ENCODE assay signal across 8 cellular contexts in the genomic region with DNA sequence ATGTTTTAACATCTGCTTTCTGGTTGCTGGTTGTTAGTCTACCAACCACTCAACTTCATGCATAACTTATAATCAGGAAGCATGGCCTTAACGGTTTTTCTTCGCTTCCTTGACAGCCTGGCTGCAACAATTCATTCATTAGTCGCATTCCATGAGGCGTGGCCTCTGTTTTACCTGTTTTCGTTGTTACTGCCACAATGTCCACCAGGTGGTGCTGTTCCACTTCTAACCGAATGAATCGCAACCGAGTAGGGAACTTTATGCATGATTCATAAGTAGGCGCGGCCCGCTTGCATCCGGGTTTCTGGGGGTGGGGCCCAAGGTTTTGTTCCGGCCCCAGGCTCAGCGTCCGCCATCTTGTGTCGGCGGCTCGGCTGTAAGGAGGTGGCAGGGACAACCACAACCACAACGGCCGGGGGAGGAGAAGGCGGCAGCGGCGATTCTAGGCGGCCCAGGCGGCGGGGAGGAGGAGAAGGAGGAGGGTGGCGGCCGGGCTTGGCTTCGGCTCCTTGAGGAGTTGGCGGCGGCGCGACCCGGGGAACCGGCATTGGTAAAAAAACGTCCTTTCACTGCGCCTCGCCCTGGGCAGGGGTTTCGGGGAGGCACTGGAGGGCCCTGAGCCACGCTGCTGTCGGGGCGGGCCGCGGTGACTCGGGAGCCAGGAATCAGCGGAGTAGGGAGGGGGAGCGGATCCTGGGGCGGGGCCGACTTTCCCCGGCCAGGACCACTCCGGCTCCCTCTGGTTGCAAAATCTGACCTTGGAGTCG. TPM values are rescaled to one million over a fixed set of nuclear protein-coding genes. Genes with fewer than 3 reads are reported as not detected.
A peak's percentile ranks its signal among the peaks of the same experiment; 100 is the strongest.
DNase-seq lines count a peak whose midpoint lies in the region; ATAC-seq, FAIRE-seq and TF ChIP-seq lines count a peak whose summit lies in the region.

A gene (plus strand): TSS at position 355 of the 767 bp plus-strand sequence. CDS start 4,974 bp downstream, outside the sequence.

- H3K27me3 ChIP-seq in breast epithelium: peaks cover 0 to 10% of the 10 kb centered on the region in 2 donors
- H3K27me3 ChIP-seq in iPS-20b (ENCODE audit: insufficient read depth, low read length): no peaks in the 10 kb centered on the region
- no peaks in the 10 kb centered on the region for H3K27me3 ChIP-seq in small intestine (ENCODE audit: control insufficient read depth in 2 of 2, insufficient read depth in 2 of 2, low read length in 2 of 2)

- intact Hi-C loops in breast epithelium (cut with DNase I; ENCODE audit: low total_unique reads): no loop called here

- H3K27ac ChIP-seq in VCaP: peak within 1 kb of the TSS; percentile 88
- H3K27ac ChIP-seq in breast epithelium: peak within 1 kb of the TSS; percentile 97 to 99
- peak within 1 kb of the TSS; percentile 70 for H3K27ac ChIP-seq in iPS-20b (ENCODE audit: low read length)
- peak within 1 kb of the TSS; percentile 85 to 93 for H3K27ac ChIP-seq in small intestine (ENCODE audit: low read depth in 1 of 2, low read length in 1 of 2)

- peak; percentile 88 for DNase-seq in ACHN
- DNase-seq in NCI-H2196 treated with DMSO at 0.1 percent for 48 hours (lab: John Stamatoyannopoulos, UW; ENCODE audit: unreplicated experiment): peak; percentile 78
- DNase-seq in breast epithelium (ENCODE audit: low spot score in 2 of 2): peak; percentile 92 to 97
- peak; percentile 95 for DNase-seq in small intestine

- peak within 1 kb of the TSS; percentile 76 to 93 (median 93) for H3K4me3 ChIP-seq in breast epithelium
- H3K4me3 ChIP-seq in iPS-20b (ENCODE audit: low read length): peak within 1 kb of the TSS; percentile 97
- peak within 1 kb of the TSS; percentile 77 to 91 for H3K4me3 ChIP-seq in small intestine (ENCODE audit: low read depth in 1 of 2, low read length in 2 of 2)

- H3K9me3 ChIP-seq in breast epithelium (no peaks in the 10 kb centered on the region), iPS-20b (ENCODE audit: insufficient read depth, low read depth, low read length) (no peaks in the 10 kb centered on the region), small intestine (ENCODE audit: control insufficient read depth, low read depth) (no peaks in the 10 kb centered on the region)

- FAIRE-seq in small intestine (lab: Jason Lieb, UNC): no peak

- peak; percentile 68 for TF ChIP-seq POLR2A in breast epithelium (IDR thresholded peaks at IDR 0.05)

- TF ChIP-seq CTCF in VCaP (conservative IDR thresholded peaks at IDR 0.05): peak; percentile 76
- peak; percentile 74 to 95 (median 90) for TF ChIP-seq CTCF in breast epithelium (IDR thresholded peaks at IDR 0.05)

- 0 to 1% (median 0%) methylated on average over 22 to 52 of the region's 52 CpGs for WGBS in small intestine, 3 donors

- in situ Hi-C loops in ACHN (cut with HindIII; ENCODE audit: low pct_ligation_motif_present, low pct_unique_long_range_greater_than_20kb, low sequenced_read_pairs): no loop called here

- H3K9ac ChIP-seq in iPS-20b (ENCODE audit: low read depth, low read length): peak within 1 kb of the TSS; percentile 94

- ATAC-seq in GM18868 (IDR thresholded peaks at IDR 0.05; ENCODE audit: unreplicated experiment): peak; percentile 69
- ATAC-seq in HG03139 (IDR thresholded peaks at IDR 0.05; ENCODE audit: unreplicated experiment): peak; percentile 52

- H3K36me3 ChIP-seq in breast epithelium (no peaks in the 10 kb centered on the region), iPS-20b (ENCODE audit: insufficient read depth, low read depth, low read length) (peaks cover 32% of the 10 kb centered on the region), small intestine (ENCODE audit: control insufficient read depth in 2 of 2, insufficient read depth in 2 of 2, low read length in 2 of 2) (peaks cover 0 to 2% of the 10 kb centered on the region in 2 donors)

- H3K4me1 ChIP-seq in breast epithelium (peaks cover 0 to 20% of the 10 kb centered on the region in 2 donors), iPS-20b (ENCODE audit: insufficient read depth, low read length) (peaks cover 24% of the 10 kb centered on the region), small intestine (ENCODE audit: control insufficient read depth in 2 of 2, insufficient read depth in 1 of 2, low read depth in 1 of 2, low read length in 1 of 2) (peaks cover 0 to 5% of the 10 kb centered on the region in 2 donors)

RNA-seq across cellular contexts. Expression of the gene that starts here (rescaled TPM):
- total RNA-seq in breast epithelium: 100 to 1,000 TPM; 109 to 149 (median 141) TPM
- polyA plus RNA-seq in small intestine: 100 to 1,000 TPM in 1 of 3 donors, 10 to 100 TPM in 2; 90.5 to 101 (median 95.9) TPM

Comparison
In these comparisons a context has a peak if more than half of its experiments do, and no peak if none do; other contexts are left out.
1. Peak in every context shown above with its lines: DNase-seq, ATAC-seq, H3K4me3 ChIP-seq and H3K27ac ChIP-seq.